Comparison of ENCODE assay signal across 10 cellular contexts in the genomic region with DNA sequence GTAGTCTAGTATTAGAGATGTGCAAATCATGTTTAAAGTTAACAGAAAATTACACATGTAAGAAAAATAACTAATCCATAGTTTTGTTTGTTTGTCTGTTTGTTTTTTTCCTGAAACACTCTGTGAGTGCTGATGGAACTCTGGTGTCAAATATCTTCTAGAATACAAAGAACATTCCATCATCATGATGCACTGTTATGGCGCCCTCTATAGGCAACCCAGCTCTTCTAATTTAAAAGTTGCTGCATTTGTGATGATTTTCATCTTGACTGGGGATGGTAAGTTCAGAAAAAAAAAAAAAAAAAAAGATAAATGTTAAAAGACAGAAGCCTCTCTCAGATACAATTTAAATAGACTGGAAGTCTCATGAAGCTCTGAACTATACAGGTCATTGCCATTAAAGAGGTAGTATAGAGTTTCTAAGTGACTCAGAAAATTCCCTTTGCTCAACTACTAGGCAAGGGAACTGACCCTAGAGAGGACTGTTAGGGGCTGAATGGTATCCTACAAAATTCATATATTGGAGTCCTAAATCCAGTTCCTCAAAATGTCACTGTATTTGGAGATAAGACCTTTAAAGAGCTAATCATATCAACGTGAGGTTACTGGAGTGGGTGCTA.
DNase-seq lines count a peak whose midpoint lies in the region; ATAC-seq, FAIRE-seq and TF ChIP-seq lines count a peak whose summit lies in the region.
"Had no signal": no experiment of that assay in that cellular context is flagged by ENCODE, and none has a peak within 500 bp of the region (broad histone marks: within the 10 kb centered on the region; RNA-seq: fewer than 3 reads in every experiment).

No MANE protein-coding gene starts in this region.

- H3K36me3 Mint-ChIP-seq in nephron progenitor cell (ENCODE audit: low read depth), result no peaks in the 10 kb centered on the region

- DNase-seq in GM13977 (ENCODE audit: low spot score) (no peak), NCI-H82 (lab: John Stamatoyannopoulos, UW) (peak; percentile 85), nephron progenitor cell (peak; percentile 8), NCI-H2029 (lab: John Stamatoyannopoulos, UW) (no peak), substantia nigra (lab: John Stamatoyannopoulos, UW) (no peak)
- DNase-seq: NCI-H446, testis had no signal

- peak; percentile 46 for FAIRE-seq in endometrium (lab: Jason Lieb, UNC)

- no peak overlapping the region for H3K27ac Mint-ChIP-seq in nephron progenitor cell

- no peaks in the 10 kb centered on the region for H3K4me1 Mint-ChIP-seq in nephron progenitor cell

- H3K9me3 Mint-ChIP-seq in nephron progenitor cell, result peaks cover 14% of the 10 kb centered on the region

- ATAC-seq in GM21619 (IDR thresholded peaks at IDR 0.05; ENCODE audit: unreplicated experiment) (no peak), HG02981 (IDR thresholded peaks at IDR 0.05; ENCODE audit: unreplicated experiment) (no peak)

- in situ Hi-C loops in GM13977 (cut with MboI; ENCODE audit: low pct_unique_long_range_greater_than_20kb, low sequenced_read_pairs, unreplicated experiment), result no loop called here

- TF ChIP-seq CTCF in GM13977 (IDR thresholded peaks at IDR 0.05; ENCODE audit: extremely low read depth, insufficient read depth, missing control alignments), result peak; percentile 41
- peak; percentile 43 for TF ChIP-seq CTCF in nephron progenitor cell (IDR thresholded peaks at IDR 0.05)

- H3K27me3 Mint-ChIP-seq in nephron progenitor cell (ENCODE audit: low read depth, poor library complexity), result no peaks in the 10 kb centered on the region

- H3K4me3 Mint-ChIP-seq in nephron progenitor cell, result no peak overlapping the region

- H3K27ac ChIP-seq in substantia nigra (ENCODE audit: low read depth, low read length, poor library complexity, severe bottlenecking), result no peak overlapping the region
- H3K27ac ChIP-seq: testis had no signal

Comparison
In these comparisons a context has a peak if more than half of its experiments do, and no peak if none do; other contexts are left out.
1. DNase-seq: peak in NCI-H82 (single experiment) and nephron progenitor cell (single experiment); none in GM13977 (single experiment), NCI-H2029 (single experiment) and substantia nigra (0 of 49).